Comparison of ENCODE assay signal across 21 cellular contexts in genomic region chr6:108999428-108999827, GRCh38.
"Had no signal": no experiment of that assay in that cellular context is flagged by ENCODE, and none has a peak within 500 bp of the region (broad histone marks: within the 10 kb centered on the region; RNA-seq: fewer than 3 reads in every experiment).

No MANE protein-coding gene starts in this region.

- ATAC-seq: HepG2, SK-N-SH treated with all-trans-retinoic acid at 6 μM for 48 hours had no signal

- H3K4me1 ChIP-seq: SJCRH30 had no signal

- H3K27ac ChIP-seq: SJCRH30 had no signal

- H3K4me3 ChIP-seq: SJCRH30 had no signal

- H3K9me3 ChIP-seq: SJCRH30 had no signal

- DNase-seq: IMR-90, Karpas-422, KG1, MM.1S, NCI-H1092 treated with DMSO at 0.1 percent for 48 hours, NCI-H1436, NCI-H187, NCI-H2029, NCI-H2081 treated with DMSO at 0.1 percent for 48 hours, NCI-H2171, NCI-H226, NCI-H446, NCI-H510A, NCI-H524 treated with DMSO at 0.1 percent for 48 hours, NCI-H69, NCI-H774, RPMI8226, SHP77 treated with DMSO at 0.1 percent for 48 hours, SJCRH30 had no signal

- H3K27me3 ChIP-seq: SJCRH30 had no signal
